In the genomic region with DNA sequence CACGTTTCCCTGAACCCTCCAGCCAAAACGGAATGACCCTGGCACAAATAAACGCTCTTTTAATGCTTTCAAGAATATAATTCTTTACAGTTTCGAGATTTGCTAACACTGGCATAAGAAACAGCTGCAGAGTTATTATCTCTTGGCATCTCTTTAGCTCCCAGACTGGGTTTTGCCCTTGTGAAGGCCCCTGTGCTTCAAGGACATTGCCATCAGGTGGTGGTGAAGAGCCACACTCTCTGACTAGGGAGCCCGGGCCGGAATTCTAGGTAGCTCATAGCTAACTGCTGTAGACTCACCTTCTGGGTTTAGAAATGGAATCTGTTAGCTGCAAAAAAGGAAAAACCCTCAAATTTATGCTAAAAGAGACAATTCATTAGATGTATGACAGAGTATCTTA, we compare ENCODE assay signal across 26 cellular contexts. TPM values are rescaled to one million over a fixed set of nuclear protein-coding genes. Genes with fewer than 3 reads are reported as not detected.
DNase-seq lines count a peak whose midpoint lies in the region; ATAC-seq, FAIRE-seq and TF ChIP-seq lines count a peak whose summit lies in the region.
"Had no signal": no experiment of that assay in that cellular context is flagged by ENCODE, and none has a peak within 500 bp of the region (broad histone marks: within the 10 kb centered on the region; RNA-seq: fewer than 3 reads in every experiment).

No MANE protein-coding gene starts in this region.

- H3K27ac Mint-ChIP-seq in WTC11 = no peak overlapping the region
- H3K27ac Mint-ChIP-seq: HFFc6; memory B cell; naive thymus-derived CD8-positive, alpha-beta T cell had no signal

- H3K9me3 ChIP-seq in kidney (ENCODE audit: control insufficient read depth in 1 of 2, low read length in 2 of 2) (no peaks in the 10 kb centered on the region), HAP-1 (no peaks in the 10 kb centered on the region)
- H3K9me3 ChIP-seq: heart right ventricle, pancreas, thyroid gland had no signal

- no peaks in the 10 kb centered on the region for H3K36me3 Mint-ChIP-seq in WTC11
- H3K36me3 Mint-ChIP-seq: naive thymus-derived CD8-positive, alpha-beta T cell had no signal

- no peak overlapping the region for H3K4me3 Mint-ChIP-seq in WTC11
- H3K4me3 Mint-ChIP-seq: activated T-cell treated with anti-CD3 and anti-CD28 coated beads, Interleukin-2, amount 50 U/mL, for 4 hours; HFFc6; memory B cell; naive thymus-derived CD8-positive, alpha-beta T cell had no signal

- H3K27ac ChIP-seq in kidney (ENCODE audit: low read depth in 2 of 2, low read length in 2 of 2) = no peak overlapping the region
- H3K27ac ChIP-seq: heart right ventricle, KMS-11, pancreas, thyroid gland had no signal

- intact Hi-C loops in kidney (cut with DNase I) = no loop called here

- ATAC-seq in WTC11 = peak; percentile 75
- ATAC-seq in HG02885 (IDR thresholded peaks at IDR 0.05; ENCODE audit: poor library complexity, unreplicated experiment) = no peak
- ATAC-seq: activated CD4-positive, CD25-positive, alpha-beta regulatory T cell treated with anti-CD3 and anti-CD28 coated beads, Interleukin-2, amount 50 U/mL, for 24 hours; activated T-cell treated with anti-CD3 and anti-CD28 coated beads, Interleukin-2, amount 50 U/mL, for 4 hours; naive thymus-derived CD8-positive, alpha-beta T cell; pancreas had no signal

- in situ Hi-C loops in HAP-1 (cut with MboI; ENCODE audit: low sequenced_read_pairs) = loop anchor here (25.0 kb wide), 1 partner anchor 989 kb away; no protein-coding TSS in a partner anchor

- FAIRE-seq in D721Med (lab: Jason Lieb, UNC) (no peak), kidney (lab: Jason Lieb, UNC) (no peak)
- FAIRE-seq: astrocyte, pancreas had no signal

- no peaks in the 10 kb centered on the region for H3K27me3 ChIP-seq in HAP-1 (ENCODE audit: low read depth)
- H3K27me3 ChIP-seq: pancreas, thyroid gland had no signal

- peaks cover 6% of the 10 kb centered on the region; the same call in 1 of the 2 replicates for H3K9me3 Mint-ChIP-seq in WTC11
- H3K9me3 Mint-ChIP-seq: activated T-cell treated with anti-CD3 and anti-CD28 coated beads, Interleukin-2, amount 50 U/mL, for 4 hours; HFFc6 had no signal

- peak; percentile 20 for TF ChIP-seq CTCF in D721Med (IDR thresholded peaks at IDR 0.05; ENCODE audit: insufficient read depth, missing control alignments)
- TF ChIP-seq CTCF in LNCAP (IDR thresholded peaks at IDR 0.05) = peak; percentile 28; the same call in 1 of the 2 replicates
- TF ChIP-seq CTCF in WTC11 (IDR thresholded peaks at IDR 0.05) = no peak
- peak; percentile 5 for TF ChIP-seq CTCF in kidney (IDR thresholded peaks at IDR 0.05; ENCODE audit: borderline replicate concordance, extremely low read depth, insufficient read depth)

- H3K4me1 ChIP-seq in kidney (ENCODE audit: control insufficient read depth in 1 of 2, insufficient read depth in 1 of 2, low read depth in 1 of 2, low read length in 2 of 2) = no peaks in the 10 kb centered on the region
- no peaks in the 10 kb centered on the region for H3K4me1 ChIP-seq in HAP-1
- H3K4me1 ChIP-seq: heart right ventricle, pancreas, thyroid gland had no signal

- H3K36me3 ChIP-seq in kidney (ENCODE audit: control insufficient read depth in 1 of 2, insufficient read depth in 2 of 2, low read length in 2 of 2) (no peaks in the 10 kb centered on the region), HAP-1 (replicated peaks) (no peaks in the 10 kb centered on the region)
- H3K36me3 ChIP-seq: heart right ventricle, pancreas, thyroid gland had no signal

- H3K4me3 ChIP-seq in kidney (ENCODE audit: low read length in 2 of 2) (no peak overlapping the region), HAP-1 (no peak overlapping the region)
- H3K4me3 ChIP-seq: heart right ventricle, pancreas, thyroid gland had no signal

- no peak for DNase-seq in D721Med (ENCODE audit: insufficient read length, low spot score)
- peak; percentile 22 for DNase-seq in WTC11 (ENCODE audit: low spot score)
- no peak for DNase-seq in kidney
- no peak for DNase-seq in HAP-1 (ENCODE audit: low spot score in 2 of 2)
- no peak for DNase-seq in stimulated activated CD4-positive, alpha-beta T cell treated with anti-CD3 and anti-CD28 coated beads, Interleukin-2, amount 100 ng/mL, for 24 hours
- DNase-seq: activated naive CD4-positive, alpha-beta T cell treated with anti-CD3 and anti-CD28 coated beads, Interleukin-2, amount 50 U/mL, for 16 hours; activated T-cell treated with anti-CD3 and anti-CD28 coated beads, Interleukin-2, amount 50 U/mL, for 4 hours; C1 segment of cervical spinal cord; DMS153; effector memory CD4-positive, alpha-beta T cell; heart right ventricle; HFFc6; naive thymus-derived CD8-positive, alpha-beta T cell; NCI-H1048; NCI-H2029; pancreas; SHP77; stimulated activated CD4-positive, alpha-beta T cell treated with anti-CD3 and anti-CD28 coated beads, Interleukin-1b, Interleukin-23, amount 100 ng/mL, for 48 hours; stimulated activated naive CD4-positive, alpha-beta T cell treated with Interleukin-2 at 50 U/mL for 16 hours; thyroid gland had no signal

- POLR2A ChIA-PET in WTC11 (lab: Charles Lee) = interaction anchor here (0.8 to 1.3 kb wide), 2 partner anchors 20 to 83 kb away, joined by 3 read pairs; no protein-coding TSS in a partner anchor

- H3K27me3 Mint-ChIP-seq in WTC11 (ENCODE audit: low read depth) = no peaks in the 10 kb centered on the region; the same call in 1 of the 2 replicates
- H3K27me3 Mint-ChIP-seq: memory B cell had no signal

- no peaks in the 10 kb centered on the region for H3K4me1 Mint-ChIP-seq in WTC11
- H3K4me1 Mint-ChIP-seq: naive thymus-derived CD8-positive, alpha-beta T cell had no signal

- no peak overlapping the region for H3K9ac ChIP-seq in kidney (ENCODE audit: low read length in 2 of 2)
- H3K9ac ChIP-seq: KMS-11 had no signal

- CTCF ChIA-PET in WTC11 (lab: Charles Lee) = interaction anchor here (0.6 to 3.4 kb wide), 28 partner anchors 10 to 986 kb away, joined by 3 to 48 read pairs (median 5); partner anchors contain the start of genes EHD3 and GALNT14

TF ChIP-seq in WTC11, 78 proteins besides CTCF, POLR2A, EP300 and RAD21:
- TF ChIP-seq ZNF423 (CRISPR knock-in tag; IDR thresholded peaks at IDR 0.05) (no peak), GRHL2 (CRISPR knock-in tag; IDR thresholded peaks at IDR 0.05; ENCODE audit: insufficient replicate concordance, severe bottlenecking) (no peak), FOXJ3 (CRISPR knock-in tag; IDR thresholded peaks at IDR 0.05; ENCODE audit: borderline replicate concordance) (no peak)

RNA-seq across cellular contexts. Expression of gene GALNT14, which starts 13.3 kb away (rescaled TPM):
- total RNA-seq in WTC11 (2021) (6.0 to 6.8 TPM (median 6.3 TPM) in 3 replicates), kidney (84.6 TPM)
- polyA plus RNA-seq in kidney (ENCODE audit: insufficient read depth, low read depth, low replicate concordance) = 90.3 TPM
- polyA plus RNA-seq: naive thymus-derived CD8-positive, alpha-beta T cell had no signal

Comparison
In these comparisons a context has a peak if more than half of its experiments do, and no peak if none do; other contexts are left out.
1. RNA of gene GALNT14, which starts 13.3 kb away (total RNA-seq): 84.6 TPM in kidney (single experiment); 6.0 to 6.8 TPM in WTC11; every median in the first group is over 10 times any median in the second.